Comparison of ENCODE assay signal across 13 cellular contexts in genomic region chr14:104746071-104746545, GRCh38. TPM values are rescaled to one million over a fixed set of nuclear protein-coding genes. Genes with fewer than 3 reads are reported as not detected.
A peak's percentile ranks its signal among the peaks of the same experiment; 100 is the strongest.
DNase-seq lines count a peak whose midpoint lies in the region; ATAC-seq and TF ChIP-seq lines count a peak whose summit lies in the region.
"Had no signal": no experiment of that assay in that cellular context is flagged by ENCODE, and none has a peak within 500 bp of the region (broad histone marks: within the 10 kb centered on the region; RNA-seq: fewer than 3 reads in every experiment).

No MANE protein-coding gene starts in this region.

- WGBS in transverse colon (ENCODE audit: low coverage in 1 of 2), 2 donors: 60 to 68% methylated on average over 1 to 12 of the region's 13 CpGs

- no peak overlapping the region for H3K4me3 ChIP-seq in lower lobe of right lung
- no peak overlapping the region for H3K4me3 ChIP-seq in transverse colon

- H3K4me1 ChIP-seq in lower lobe of right lung (no peaks in the 10 kb centered on the region), transverse colon (peaks cover 18 to 45% (median 31%) of the 10 kb centered on the region in 4 donors)

- H3K9me3 ChIP-seq in lower lobe of right lung: no peaks in the 10 kb centered on the region
- no peaks in the 10 kb centered on the region for H3K9me3 ChIP-seq in transverse colon

- no peak for TF ChIP-seq POLR2A in transverse colon (IDR thresholded peaks at IDR 0.05)

- no peak for TF ChIP-seq CTCF in lower lobe of right lung (IDR thresholded peaks at IDR 0.05)
- TF ChIP-seq CTCF in transverse colon (IDR thresholded peaks at IDR 0.05): no peak

- H3K36me3 Mint-ChIP-seq in activated naive CD4-positive, alpha-beta T cell treated with anti-CD3 and anti-CD28 coated beads for 36 hours (ENCODE audit: low read depth): no peaks in the 10 kb centered on the region
- no peaks in the 10 kb centered on the region for H3K36me3 Mint-ChIP-seq in activated naive CD8-positive, alpha-beta T cell treated with anti-CD3 and anti-CD28 coated beads, Interleukin-2, amount 10 ng/mL, durations not matched to agents 7 days and 5 days

- no peaks in the 10 kb centered on the region for H3K9me3 Mint-ChIP-seq in activated naive CD4-positive, alpha-beta T cell treated with anti-CD3 and anti-CD28 coated beads for 36 hours
- H3K9me3 Mint-ChIP-seq in activated naive CD8-positive, alpha-beta T cell treated with anti-CD3 and anti-CD28 coated beads, Interleukin-2, amount 10 ng/mL, durations not matched to agents 7 days and 5 days: no peaks in the 10 kb centered on the region

- no peak overlapping the region for H3K4me3 Mint-ChIP-seq in activated naive CD4-positive, alpha-beta T cell treated with anti-CD3 and anti-CD28 coated beads for 36 hours
- peak overlapping the region; percentile 30 for H3K4me3 Mint-ChIP-seq in activated naive CD8-positive, alpha-beta T cell treated with anti-CD3 and anti-CD28 coated beads, Interleukin-2, amount 10 ng/mL, durations not matched to agents 7 days and 5 days
- H3K4me3 Mint-ChIP-seq: nephron progenitor cell had no signal

- H3K27ac Mint-ChIP-seq in activated naive CD4-positive, alpha-beta T cell treated with anti-CD3 and anti-CD28 coated beads for 36 hours: no peak overlapping the region
- peak overlapping the region; percentile 16 for H3K27ac Mint-ChIP-seq in activated naive CD8-positive, alpha-beta T cell treated with anti-CD3 and anti-CD28 coated beads, Interleukin-2, amount 10 ng/mL, durations not matched to agents 7 days and 5 days

- no peaks in the 10 kb centered on the region for H3K27me3 ChIP-seq in lower lobe of right lung (ENCODE audit: low read depth)
- no peaks in the 10 kb centered on the region for H3K27me3 ChIP-seq in transverse colon

- ATAC-seq in activated naive CD8-positive, alpha-beta T cell treated with anti-CD3 and anti-CD28 coated beads, Interleukin-2, amount 10 ng/mL, durations not matched to agents 7 days and 5 days (ENCODE audit: low read depth): peak; percentile 55
- ATAC-seq in lower lobe of right lung: no peak

- H3K27ac ChIP-seq in lower lobe of right lung (peak overlapping the region; percentile 39), transverse colon (peak overlapping the region; percentile 68 to 77 (median 71))
- H3K27ac ChIP-seq: HL-60 had no signal

- in situ Hi-C loops in transverse colon (cut with MboI; ENCODE audit: low pct_ligation_motif_present in 1 of 4, low pct_unique_long_range_greater_than_20kb in 1 of 4, low sequenced_read_pairs in 3 of 4): no loop called here

- no peaks in the 10 kb centered on the region for H3K36me3 ChIP-seq in lower lobe of right lung
- no peaks in the 10 kb centered on the region for H3K36me3 ChIP-seq in transverse colon

- DNase-seq in activated naive CD4-positive, alpha-beta T cell treated with Interleukin-2 at 50 U/mL for 16 hours: peak; percentile 52
- no peak for DNase-seq in activated naive CD4-positive, alpha-beta T cell treated with anti-CD3 and anti-CD28 coated beads for 36 hours
- no peak for DNase-seq in activated naive CD8-positive, alpha-beta T cell treated with anti-CD3 and anti-CD28 coated beads, Interleukin-2, amount 10 ng/mL, durations not matched to agents 7 days and 5 days
- DNase-seq in lower lobe of right lung (no peak), transverse colon (no peak), COLO829 (ENCODE audit: low spot score) (no peak), globus pallidus (ENCODE audit: low spot score) (no peak), cerebellum (ENCODE audit: low spot score) (no peak)
- DNase-seq: activated gamma-delta T cell treated with Interleukin-2 at 50 U/mL for 16 hours, islet precursor cell, NCI-H446, nephron progenitor cell had no signal

- H3K27me3 Mint-ChIP-seq in activated naive CD4-positive, alpha-beta T cell treated with anti-CD3 and anti-CD28 coated beads for 36 hours (ENCODE audit: low read depth): no peaks in the 10 kb centered on the region
- peaks cover 3% of the 10 kb centered on the region for H3K27me3 Mint-ChIP-seq in activated naive CD8-positive, alpha-beta T cell treated with anti-CD3 and anti-CD28 coated beads, Interleukin-2, amount 10 ng/mL, durations not matched to agents 7 days and 5 days

- H3K4me1 Mint-ChIP-seq in activated naive CD4-positive, alpha-beta T cell treated with anti-CD3 and anti-CD28 coated beads for 36 hours (ENCODE audit: low read depth): no peaks in the 10 kb centered on the region
- peaks cover 7% of the 10 kb centered on the region for H3K4me1 Mint-ChIP-seq in activated naive CD8-positive, alpha-beta T cell treated with anti-CD3 and anti-CD28 coated beads, Interleukin-2, amount 10 ng/mL, durations not matched to agents 7 days and 5 days

- CTCF ChIA-PET in activated naive CD4-positive, alpha-beta T cell treated with anti-CD3 and anti-CD28 coated beads for 36 hours (lab: Charles Lee): no interaction called here

- no peak for TF ChIP-seq EP300 in transverse colon (IDR thresholded peaks at IDR 0.05; ENCODE audit: low read depth)

- intact Hi-C loops in activated naive CD4-positive, alpha-beta T cell treated with anti-CD3 and anti-CD28 coated beads for 36 hours (cut with micrococcal nuclease): no loop called here
- intact Hi-C loops in lower lobe of right lung (cut with DNase I) (no loop called here), transverse colon (cut with DNase I; ENCODE audit: low total_unique reads) (no loop called here)

- POLR2A ChIA-PET in activated naive CD8-positive, alpha-beta T cell treated with anti-CD3 and anti-CD28 coated beads, Interleukin-2, amount 10 ng/mL, durations not matched to agents 7 days and 5 days (lab: Charles Lee): no interaction called here

RNA-seq across cellular contexts. Expression of gene SIVA1, which starts 6.8 kb away (rescaled TPM):
- total RNA-seq in activated naive CD4-positive, alpha-beta T cell treated with anti-CD3 and anti-CD28 coated beads for 36 hours: 10 to 100 TPM; 86.1 to 92.7 TPM
- total RNA-seq in activated naive CD8-positive, alpha-beta T cell treated with anti-CD3 and anti-CD28 coated beads, Interleukin-2, amount 10 ng/mL, durations not matched to agents 7 days and 5 days: 100 to 1,000 TPM; 110 to 126 TPM
- total RNA-seq in lower lobe of right lung: 66.3 TPM
- total RNA-seq in transverse colon: 100 to 1,000 TPM; 189 to 397 (median 203) TPM
- 16.9 TPM for total RNA-seq in cerebellum

RNA-seq across cellular contexts. Expression of gene ADSS1, which starts 22.1 kb away (rescaled TPM):
- 1 to 10 TPM; 5.1 to 5.5 TPM for total RNA-seq in activated naive CD4-positive, alpha-beta T cell treated with anti-CD3 and anti-CD28 coated beads for 36 hours
- total RNA-seq in activated naive CD8-positive, alpha-beta T cell treated with anti-CD3 and anti-CD28 coated beads, Interleukin-2, amount 10 ng/mL, durations not matched to agents 7 days and 5 days: 1 to 10 TPM; 2.4 to 2.8 TPM
- total RNA-seq in lower lobe of right lung (5.1 TPM), transverse colon (10 to 100 TPM in 1 of 4 donors, 1 to 10 TPM in 2, not detected in 1; 4.4 to 11.3 (median 7.1) TPM), cerebellum (1.9 TPM)

RNA-seq across cellular contexts. Expression of gene AKT1, which starts 49.4 kb away (rescaled TPM):
- 100 to 1,000 TPM; 114 to 115 TPM for total RNA-seq in activated naive CD4-positive, alpha-beta T cell treated with anti-CD3 and anti-CD28 coated beads for 36 hours
- 100 to 1,000 TPM; 178 to 181 TPM for total RNA-seq in activated naive CD8-positive, alpha-beta T cell treated with anti-CD3 and anti-CD28 coated beads, Interleukin-2, amount 10 ng/mL, durations not matched to agents 7 days and 5 days
- total RNA-seq in lower lobe of right lung (154 TPM), transverse colon (100 to 1,000 TPM in 3 of 4 donors, 10 to 100 TPM in 1; 85.4 to 310 (median 136) TPM), cerebellum (70.9 TPM)

RNA-seq across cellular contexts. Expression of gene ZBTB42, which starts 54.8 kb away (rescaled TPM):
- 1 to 10 TPM; 1.3 to 1.6 TPM for total RNA-seq in activated naive CD4-positive, alpha-beta T cell treated with anti-CD3 and anti-CD28 coated beads for 36 hours
- 1 to 10 TPM; 6.7 to 6.9 TPM for total RNA-seq in activated naive CD8-positive, alpha-beta T cell treated with anti-CD3 and anti-CD28 coated beads, Interleukin-2, amount 10 ng/mL, durations not matched to agents 7 days and 5 days
- total RNA-seq in lower lobe of right lung: 13.1 TPM
- total RNA-seq in transverse colon: 10 to 100 TPM in 2 of 4 donors, 1 to 10 TPM in 2; 5.9 to 24.3 (median 11.7) TPM
- total RNA-seq in cerebellum: 0.73 TPM

RNA-seq across cellular contexts. Expression of gene INF2, which starts 56.7 kb away (rescaled TPM):
- total RNA-seq in activated naive CD4-positive, alpha-beta T cell treated with anti-CD3 and anti-CD28 coated beads for 36 hours: 10 to 100 TPM; 50.7 to 50.9 TPM
- total RNA-seq in activated naive CD8-positive, alpha-beta T cell treated with anti-CD3 and anti-CD28 coated beads, Interleukin-2, amount 10 ng/mL, durations not matched to agents 7 days and 5 days: 100 to 1,000 TPM; 107 to 110 TPM
- total RNA-seq in lower lobe of right lung (116 TPM), transverse colon (100 to 1,000 TPM; 187 to 510 (median 205) TPM), cerebellum (4.2 TPM)
